In genomic region chr9:17905356-17906203, GRCh38 we compare ENCODE assay signal across 14 cellular contexts.
DNase-seq lines count a peak whose midpoint lies in the region; ATAC-seq, FAIRE-seq and TF ChIP-seq lines count a peak whose summit lies in the region.
"Had no signal": no experiment of that assay in that cellular context is flagged by ENCODE, and none has a peak within 500 bp of the region (broad histone marks: within the 10 kb centered on the region; RNA-seq: fewer than 3 reads in every experiment).

No MANE protein-coding gene starts in this region.

- FAIRE-seq in GM12892 (lab: Jason Lieb, UNC): no peak

- no peak overlapping the region for H3K4me2 ChIP-seq in Karpas-422 (ENCODE audit: low read depth, low read length, poor library complexity, severe bottlenecking)

- no peaks in the 10 kb centered on the region for H3K79me2 ChIP-seq in Karpas-422 (ENCODE audit: low read length)
- H3K79me2 ChIP-seq: parathyroid adenoma had no signal

- no peak overlapping the region for H3K27ac ChIP-seq in RWPE2 (ENCODE audit: poor library complexity, severe bottlenecking)
- H3K27ac ChIP-seq in Karpas-422 (ENCODE audit: low read length): no peak overlapping the region
- H3K27ac ChIP-seq: parathyroid adenoma had no signal

- no peak for ATAC-seq in RWPE2 (ENCODE audit: low read depth)
- ATAC-seq: CD8-positive, alpha-beta T cell had no signal

- TF ChIP-seq CTCF in RWPE2 (IDR thresholded peaks at IDR 0.05; ENCODE audit: poor library complexity, severe bottlenecking) (no peak), retinal pigment epithelial cell (conservative IDR thresholded peaks at IDR 0.05; ENCODE audit: low read depth, low read length) (no peak)

- no peak overlapping the region for H2AFZ ChIP-seq in Karpas-422 (ENCODE audit: low read length)
- H2AFZ ChIP-seq: parathyroid adenoma had no signal

- H3K36me3 ChIP-seq in H7 (replicated peaks; ENCODE audit: control insufficient read depth, insufficient read depth, low read length) (no peaks in the 10 kb centered on the region), RWPE2 (ENCODE audit: low read depth) (no peaks in the 10 kb centered on the region), Karpas-422 (ENCODE audit: insufficient read depth, low read length) (no peaks in the 10 kb centered on the region)

- H3K27me3 ChIP-seq in H7 (ENCODE audit: control insufficient read depth, insufficient read depth, low read length) (peaks cover 49% of the 10 kb centered on the region), RWPE2 (ENCODE audit: insufficient read depth, poor library complexity, severe bottlenecking) (peaks cover 44% of the 10 kb centered on the region), Karpas-422 (ENCODE audit: low read length) (no peaks in the 10 kb centered on the region)

- no peaks in the 10 kb centered on the region; the same call in 1 of the 2 replicates for H3K9me2 ChIP-seq in Karpas-422 (replicated peaks; ENCODE audit: insufficient read depth, low read length)

- no peaks in the 10 kb centered on the region for H4K20me1 ChIP-seq in Karpas-422 (ENCODE audit: insufficient read depth, low read depth, low read length)

- no peak overlapping the region for H3K9ac ChIP-seq in Karpas-422 (ENCODE audit: low read length)
- H3K9ac ChIP-seq: parathyroid adenoma had no signal

- H3K9me3 ChIP-seq in RWPE2 (ENCODE audit: severe bottlenecking) (no peaks in the 10 kb centered on the region), Karpas-422 (ENCODE audit: low read length) (no peaks in the 10 kb centered on the region; the same call in 1 of the 2 replicates)

- H3K4me1 ChIP-seq in RWPE2 (ENCODE audit: insufficient read depth, poor library complexity, severe bottlenecking) (no peaks in the 10 kb centered on the region), Karpas-422 (ENCODE audit: low read length) (no peaks in the 10 kb centered on the region)
- H3K4me1 ChIP-seq: parathyroid adenoma had no signal

- DNase-seq in H7 (peak; percentile 13), RWPE2 (ENCODE audit: low spot score) (peak; percentile 29), iPS-NIHi7 (ENCODE audit: extremely low spot score) (peak; percentile 21), retinal pigment epithelial cell (ENCODE audit: low read depth) (no peak), SKM-1 treated with dmso at 0.1 percent for 144 hours (lab: John Stamatoyannopoulos, UW; ENCODE audit: unreplicated experiment) (no peak), GM12892 (ENCODE audit: insufficient read length) (no peak), NCI-H2196 treated with DMSO at 0.1 percent for 48 hours (lab: John Stamatoyannopoulos, UW; ENCODE audit: unreplicated experiment) (no peak), Karpas-422 (no peak)
- DNase-seq: activated naive CD8-positive, alpha-beta T cell treated with anti-CD3 and anti-CD28 coated beads, Interleukin-2, amount 10 ng/mL, durations not matched to agents 7 days and 5 days; CD8-positive, alpha-beta T cell; NCI-H1417 treated with DMSO at 0.1 percent for 48 hours; OCI-M1; T-helper 9 cell had no signal

- H3K4me3 ChIP-seq in H7 (ENCODE audit: insufficient read depth, low read depth, low read length) (peak overlapping the region; percentile 49), RWPE2 (ENCODE audit: severe bottlenecking) (no peak overlapping the region), retinal pigment epithelial cell (ENCODE audit: low read length) (peak overlapping the region; percentile 40), Karpas-422 (ENCODE audit: low read length) (no peak overlapping the region)

- no peak for TF ChIP-seq POLR2A in GM12892 (IDR thresholded peaks at IDR 0.05; ENCODE audit: low read depth, low read length)

Comparison
In these comparisons a context has a peak if more than half of its experiments do, and no peak if none do; other contexts are left out.
1. DNase-seq: peak in H7 (single experiment), RWPE2 (single experiment) and iPS-NIHi7 (single experiment); none in retinal pigment epithelial cell (single experiment), SKM-1 treated with dmso at 0.1 percent for 144 hours (single experiment), GM12892 (single experiment), NCI-H2196 treated with DMSO at 0.1 percent for 48 hours (single experiment) and Karpas-422 (single experiment).
2. H3K4me3 ChIP-seq: peak in H7 (single experiment) and retinal pigment epithelial cell (single experiment); none in RWPE2 (single experiment) and Karpas-422 (single experiment).